ENCODE assay signal across 7 cellular contexts in the genomic region with DNA sequence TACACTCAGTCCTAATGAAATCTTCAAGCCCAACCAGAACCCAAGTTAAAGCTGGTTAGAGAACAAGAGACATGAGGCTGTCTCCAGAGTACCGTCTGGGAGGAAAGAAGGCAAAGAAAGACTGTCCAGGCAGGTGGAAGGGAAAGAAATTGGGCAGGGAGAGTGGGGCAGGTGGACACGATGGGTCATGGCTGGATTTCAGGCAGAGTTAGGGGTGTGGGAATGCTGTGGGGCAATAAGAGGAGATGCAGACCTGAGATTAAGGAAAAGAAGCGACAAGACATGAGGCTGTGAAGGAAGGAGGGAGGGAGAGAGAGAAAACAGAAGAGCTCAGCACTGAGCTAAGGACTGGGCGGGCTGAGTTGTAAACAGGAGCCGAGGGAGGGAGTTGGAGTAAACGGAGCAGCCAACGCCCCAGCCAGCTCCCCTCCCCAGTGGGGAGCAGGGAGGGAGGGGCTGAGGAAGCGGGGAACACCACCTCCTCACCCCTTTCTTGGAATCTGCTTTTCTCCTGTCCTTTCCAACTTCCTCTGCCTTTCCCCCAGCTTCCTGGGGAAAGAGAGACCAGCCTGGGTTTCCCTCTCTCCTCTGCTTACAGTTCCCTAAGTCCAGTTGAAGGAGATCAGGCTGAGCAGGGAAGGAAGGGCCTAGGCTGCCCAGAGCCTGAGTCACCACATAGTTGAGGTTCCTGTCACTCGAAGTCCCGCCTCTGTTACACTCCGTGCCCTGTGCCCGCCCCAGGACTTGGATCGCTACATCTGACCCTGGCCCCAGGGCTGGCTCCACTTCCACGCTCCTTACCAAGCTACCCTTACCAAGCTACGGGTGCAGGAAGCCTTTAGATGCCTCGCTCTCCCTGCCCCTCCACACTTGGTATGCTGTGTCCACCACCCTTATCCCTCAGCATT. TPM values are rescaled to one million over a fixed set of nuclear protein-coding genes. Genes with fewer than 3 reads are reported as not detected.
DNase-seq lines count a peak whose midpoint lies in the region; ATAC-seq, FAIRE-seq and TF ChIP-seq lines count a peak whose summit lies in the region.

No MANE protein-coding gene starts in this region.

- no peak for TF ChIP-seq CTCF in heart right ventricle (IDR thresholded peaks at IDR 0.05)

- peak; percentile 54 for TF ChIP-seq POLR2A in H54 (IDR thresholded peaks at IDR 0.05; ENCODE audit: low read depth, low read length)

- WGBS in adipose tissue, 3 donors: 4 to 14% (median 6%) methylated on average over 15 to 16 of the region's 16 CpGs
- 7 to 10% methylated on average over 16 of the region's 16 CpGs for WGBS in heart right ventricle, 2 donors

- ATAC-seq in heart right ventricle: peak; percentile 76 to 85 (median 84)
- ATAC-seq in HG02763 (IDR thresholded peaks at IDR 0.05; ENCODE audit: unreplicated experiment): no peak

- peaks cover 0 to 13% (median 0%) of the 10 kb centered on the region in 9 donors for H3K36me3 ChIP-seq in heart right ventricle

- H3K27me3 ChIP-seq in heart right ventricle: no peaks in the 10 kb centered on the region

- peaks cover 38 to 96% (median 86%) of the 10 kb centered on the region in 9 donors for H3K4me1 ChIP-seq in heart right ventricle

- intact Hi-C loops in heart right ventricle (cut with DNase I): no loop called here

- H3K9me3 ChIP-seq in heart right ventricle: no peaks in the 10 kb centered on the region

- H3K4me3 ChIP-seq in heart right ventricle: peak overlapping the region in 8 of 10 donors; percentile 0 to 29 (median 24)

- H3K27ac ChIP-seq in adipose tissue (ENCODE audit: low read depth, low read length) (peak overlapping the region; percentile 97), heart right ventricle (peak overlapping the region; percentile 76 to 98 (median 92))

- FAIRE-seq in H54 (lab: Jason Lieb, UNC) (no peak), RCC 7860 (lab: Jason Lieb, UNC) (no peak)

- DNase-seq in H54 (ENCODE audit: insufficient read length, low spot score) (peak; percentile 72), RCC 7860 (ENCODE audit: low spot score) (peak; percentile 96), heart right ventricle (peak; percentile 79 to 85), pulmonary artery endothelial cell (ENCODE audit: low read depth, low spot score) (peak; percentile 94), HuH-7.5 (ENCODE audit: low spot score) (no peak)

RNA-seq across cellular contexts. Expression of gene AHNAK, which starts 6.6 kb away (rescaled TPM):
- polyA plus RNA-seq in adipose tissue: 100 to 1,000 TPM in 2 of 3 donors, 10 to 100 TPM in 1; 27.1 to 199 (median 193) TPM
- 100 to 1,000 TPM; 259 to 447 (median 386) TPM for total RNA-seq in heart right ventricle
- 100 to 1,000 TPM; 101 to 113 TPM for polyA plus RNA-seq in heart right ventricle
- total RNA-seq in pulmonary artery endothelial cell: 479 and 591 TPM in 2 replicates

RNA-seq across cellular contexts. Expression of gene EEF1G, which starts 20.5 kb away (rescaled TPM):
- polyA plus RNA-seq in adipose tissue (1,000 to 10,000 TPM; 1,025 to 2,248 (median 1,633) TPM), heart right ventricle (1,000 to 10,000 TPM in 1 of 2 donors, 100 to 1,000 TPM in 1; 555 to 1,173 TPM)
- total RNA-seq in heart right ventricle (1,000 to 10,000 TPM in 5 of 10 donors, 100 to 1,000 TPM in 5; 784 to 1,131 (median 1,002) TPM), pulmonary artery endothelial cell (1,341 and 1,809 TPM in 2 replicates)

RNA-seq across cellular contexts. Expression of gene TUT1, which starts 38.1 kb away (rescaled TPM):
- polyA plus RNA-seq in adipose tissue (10 to 100 TPM; 15.8 to 16.2 (median 15.9) TPM), heart right ventricle (10 to 100 TPM in 1 of 2 donors, 1 to 10 TPM in 1; 9.3 to 19.2 TPM)
- total RNA-seq in heart right ventricle (10 to 100 TPM in 8 of 10 donors, 1 to 10 TPM in 2; 8.2 to 17.9 (median 12.3) TPM), pulmonary artery endothelial cell (7.7 and 9.6 TPM in 2 replicates)

RNA-seq across cellular contexts. Expression of gene MTA2, which starts 48.5 kb away (rescaled TPM):
- polyA plus RNA-seq in adipose tissue (10 to 100 TPM; 17.3 to 72.4 (median 48.1) TPM), heart right ventricle (10 to 100 TPM; 22.1 to 35.3 TPM)
- total RNA-seq in heart right ventricle (10 to 100 TPM; 25.0 to 45.3 (median 29.8) TPM), pulmonary artery endothelial cell (262 and 269 TPM in 2 replicates)

RNA-seq across cellular contexts. Expression of gene EML3, which starts 59.4 kb away (rescaled TPM):
- polyA plus RNA-seq in adipose tissue: 100 to 1,000 TPM in 1 of 3 donors, 10 to 100 TPM in 2; 23.6 to 103 (median 79.4) TPM
- total RNA-seq in heart right ventricle: 10 to 100 TPM in 8 of 10 donors, 1 to 10 TPM in 2; 7.7 to 27.2 (median 15.2) TPM
- polyA plus RNA-seq in heart right ventricle: 10 to 100 TPM; 18.9 to 50.4 TPM
- 32.1 and 34.8 TPM in 2 replicates for total RNA-seq in pulmonary artery endothelial cell
